In genomic region chr2:142037744-142038143, GRCh38 we compare ENCODE assay signal across 15 cellular contexts.
A peak's percentile ranks its signal among the peaks of the same experiment; 100 is the strongest.
DNase-seq lines count a peak whose midpoint lies in the region; ATAC-seq and TF ChIP-seq lines count a peak whose summit lies in the region.
"Had no signal": no experiment of that assay in that cellular context is flagged by ENCODE, and none has a peak within 500 bp of the region (broad histone marks: within the 10 kb centered on the region; RNA-seq: fewer than 3 reads in every experiment).

No MANE protein-coding gene starts in this region.

- H3K27me3 ChIP-seq in Panc1 (ENCODE audit: control insufficient read depth, insufficient read depth, low read length), result no peaks in the 10 kb centered on the region

- POLR2A ChIA-PET in Panc1 (lab: Charles Lee) (no interaction called here), RWPE1 (lab: Yijun Ruan, JAX; ENCODE audit: low non-redundant PET) (no interaction called here)

- no peaks in the 10 kb centered on the region for H3K27me3 Mint-ChIP-seq in stimulated activated naive CD8-positive, alpha-beta T cell treated with anti-CD3 and anti-CD28 coated beads, Interleukin-15, amount 100 ng/mL, for 72 hours
- H3K27me3 Mint-ChIP-seq: activated naive CD4-positive, alpha-beta T cell treated with anti-CD3 and anti-CD28 coated beads, Interleukin-2, amount 50 U/mL, for 24 hours had no signal

- no peaks in the 10 kb centered on the region for H3K4me1 ChIP-seq in Panc1 (ENCODE audit: control insufficient read depth, insufficient read depth, low read length)

- no peak overlapping the region for H3K4me3 Mint-ChIP-seq in stimulated activated naive CD8-positive, alpha-beta T cell treated with anti-CD3 and anti-CD28 coated beads, Interleukin-15, amount 100 ng/mL, for 72 hours
- H3K4me3 Mint-ChIP-seq: activated naive CD4-positive, alpha-beta T cell treated with anti-CD3 and anti-CD28 coated beads, Interleukin-2, amount 50 U/mL, for 24 hours had no signal

- TF ChIP-seq CTCF in Panc1 (IDR thresholded peaks at IDR 0.05) (peak; percentile 12; the same call in 1 of the 2 replicates), foreskin fibroblast (IDR thresholded peaks at IDR 0.05; ENCODE audit: low read depth, low read length) (peak; percentile 25), RWPE1 (conservative IDR thresholded peaks at IDR 0.05; ENCODE audit: low read depth) (no peak)

- no peak overlapping the region for H3K27ac ChIP-seq in Panc1 (ENCODE audit: low read length)
- no peak overlapping the region for H3K27ac ChIP-seq in RWPE1

- CTCF ChIA-PET in Panc1 (lab: Charles Lee) (no interaction called here), RWPE1 (lab: Yijun Ruan, JAX) (no interaction called here)

- no peak overlapping the region for H3K27ac Mint-ChIP-seq in stimulated activated naive CD8-positive, alpha-beta T cell treated with anti-CD3 and anti-CD28 coated beads, Interleukin-15, amount 100 ng/mL, for 72 hours
- H3K27ac Mint-ChIP-seq: activated naive CD4-positive, alpha-beta T cell treated with anti-CD3 and anti-CD28 coated beads, Interleukin-2, amount 50 U/mL, for 24 hours had no signal

- ATAC-seq in Panc1, result no peak
- ATAC-seq in stimulated activated naive CD8-positive, alpha-beta T cell treated with anti-CD3 and anti-CD28 coated beads, Interleukin-15, amount 100 ng/mL, for 72 hours, result no peak

- H3K4me1 Mint-ChIP-seq in stimulated activated naive CD8-positive, alpha-beta T cell treated with anti-CD3 and anti-CD28 coated beads, Interleukin-15, amount 100 ng/mL, for 72 hours, result no peaks in the 10 kb centered on the region
- H3K4me1 Mint-ChIP-seq: activated naive CD4-positive, alpha-beta T cell treated with anti-CD3 and anti-CD28 coated beads, Interleukin-2, amount 50 U/mL, for 24 hours had no signal

- DNase-seq in NCI-H748 (lab: John Stamatoyannopoulos, UW; ENCODE audit: unreplicated experiment) (peak; percentile 8), NCI-H748 treated with DMSO at 0.1 percent for 48 hours (lab: John Stamatoyannopoulos, UW) (no peak), Panc1 (ENCODE audit: low read depth, low spot score) (no peak), foreskin fibroblast (peak in 1 of 2 donors; percentile 50), smooth muscle cell of the brain vasculature (ENCODE audit: low read depth, low spot score) (peak; percentile 9), RWPE1 (ENCODE audit: low spot score) (no peak), SW480 (ENCODE audit: low spot score) (no peak)
- DNase-seq in stimulated activated naive CD8-positive, alpha-beta T cell treated with anti-CD3 and anti-CD28 coated beads, Interleukin-15, amount 100 ng/mL, for 72 hours, result no peak
- DNase-seq: cerebellar nuclear complex; NCI-H1092; NCI-H524 treated with DMSO at 0.1 percent for 48 hours; occipital lobe; SHP77; stimulated activated CD4-positive, alpha-beta T cell treated with anti-CD3 and anti-CD28 coated beads, Interleukin-12 subunit alpha, Interleukin-12 subunit beta, amount 100 ng/mL, for 4 hours had no signal

- intact Hi-C loops in Panc1 (cut with micrococcal nuclease; ENCODE audit: unreplicated experiment), result no loop called here

- H3K9me3 Mint-ChIP-seq in stimulated activated naive CD8-positive, alpha-beta T cell treated with anti-CD3 and anti-CD28 coated beads, Interleukin-15, amount 100 ng/mL, for 72 hours, result peaks cover 6 to 11% of the 10 kb centered on the region in 2 donors

- no peak overlapping the region for H3K4me3 ChIP-seq in Panc1 (ENCODE audit: low read depth in 2 of 2, low read length in 2 of 2)
- no peak overlapping the region for H3K4me3 ChIP-seq in foreskin fibroblast (ENCODE audit: low read depth in 1 of 2, low read length in 2 of 2)

- no TSS peak for BruUV-seq in Panc1 (replicated peaks; lab: Mats Ljungman, UMichigan)

- no peaks in the 10 kb centered on the region for H3K9me3 ChIP-seq in Panc1 (ENCODE audit: control insufficient read depth, insufficient read depth, low read depth, low read length)

- no peaks in the 10 kb centered on the region for H3K36me3 ChIP-seq in Panc1 (ENCODE audit: control insufficient read depth, insufficient read depth, low read length)

- in situ Hi-C loops in Panc1 (cut with HindIII; ENCODE audit: low pct_unique_long_range_greater_than_20kb, low sequenced_read_pairs), result no loop called here

Comparison
In these comparisons a context has a peak if more than half of its experiments do, and no peak if none do; other contexts are left out.
1. DNase-seq: peak in NCI-H748 (single experiment) and smooth muscle cell of the brain vasculature (single experiment); none in NCI-H748 treated with DMSO at 0.1 percent for 48 hours (single experiment), Panc1 (single experiment), RWPE1 (single experiment), SW480 (single experiment) and stimulated activated naive CD8-positive, alpha-beta T cell treated with anti-CD3 and anti-CD28 coated beads, Interleukin-15, amount 100 ng/mL, for 72 hours (0 of 2).